11 cellular contexts compared by ENCODE assay signal in genomic region chr16:27684047-27684446, GRCh38.
"Had no signal": no experiment of that assay in that cellular context is flagged by ENCODE, and none has a peak within 500 bp of the region (broad histone marks: within the 10 kb centered on the region; RNA-seq: fewer than 3 reads in every experiment).

No MANE protein-coding gene starts in this region.

- FAIRE-seq: H1, H54 had no signal

- H3K27ac ChIP-seq: HL-60, KMS-11 had no signal

- H2AFZ ChIP-seq: GM23338 had no signal

- DNase-seq: H9, HCEC 1CT, HFFc6, IMR-90, Karpas-422, KBM-7 had no signal

- H3K9ac ChIP-seq: KMS-11 had no signal

- H3K4me3 ChIP-seq: GM23338 had no signal

- ATAC-seq: GM23338 had no signal

- H3K4me2 ChIP-seq: GM23338, KMS-11 had no signal
